ENCODE assay signal across 16 cellular contexts in genomic region chr22:37820350-37820749, GRCh38. TPM values are rescaled to one million over a fixed set of nuclear protein-coding genes. Genes with fewer than 3 reads are reported as not detected.
DNase-seq lines count a peak whose midpoint lies in the region; ATAC-seq and TF ChIP-seq lines count a peak whose summit lies in the region.
"Had no signal": no experiment of that assay in that cellular context is flagged by ENCODE, and none has a peak within 500 bp of the region (broad histone marks: within the 10 kb centered on the region; RNA-seq: fewer than 3 reads in every experiment).

No MANE protein-coding gene starts in this region.

- H3K4me1 ChIP-seq in GM23338 (ENCODE audit: insufficient read depth) = peaks cover 33% of the 10 kb centered on the region

- no peaks in the 10 kb centered on the region for H3K79me2 ChIP-seq in GM23338 (replicated peaks; ENCODE audit: insufficient read depth)

- BruUV-seq in Calu3 (replicated peaks; lab: Mats Ljungman, UMichigan) = no TSS peak

- ATAC-seq in GM23338 (no peak), memory B cell (ENCODE audit: low read depth) (no peak)
- no peak for ATAC-seq in natural killer cell treated with Interleukin-12 subunit alpha and Interleukin-12 subunit beta and Interleukin-15 and Interleukin-18, amount 100 ng/mL, for 72 hours

- peaks cover 9% of the 10 kb centered on the region for H3K4me1 Mint-ChIP-seq in Calu3 (ENCODE audit: low read depth, unreplicated experiment)
- peaks cover 43% of the 10 kb centered on the region for H3K4me1 Mint-ChIP-seq in GM23338
- peaks cover 15% of the 10 kb centered on the region for H3K4me1 Mint-ChIP-seq in memory B cell
- H3K4me1 Mint-ChIP-seq in progenitor cell of endocrine pancreas (ENCODE audit: low read depth) = peaks cover 11% of the 10 kb centered on the region
- H3K4me1 Mint-ChIP-seq in natural killer cell treated with Interleukin-12 subunit alpha and Interleukin-12 subunit beta and Interleukin-15 and Interleukin-18, amount 100 ng/mL, for 72 hours (ENCODE audit: low read depth in 2 of 2) = peaks cover 0 to 10% of the 10 kb centered on the region in 2 donors

- CTCF ChIA-PET in Calu3 (lab: Charles Lee) = no interaction called here

- H3K36me3 Mint-ChIP-seq in Calu3 (ENCODE audit: insufficient read depth, unreplicated experiment) (peaks cover 14% of the 10 kb centered on the region), GM23338 (ENCODE audit: low read depth) (peaks cover 4% of the 10 kb centered on the region; the same call in 2 of the 3 replicates), memory B cell (no peaks in the 10 kb centered on the region), progenitor cell of endocrine pancreas (ENCODE audit: insufficient read depth) (peaks cover 3% of the 10 kb centered on the region)
- no peaks in the 10 kb centered on the region for H3K36me3 Mint-ChIP-seq in natural killer cell treated with Interleukin-12 subunit alpha and Interleukin-12 subunit beta and Interleukin-15 and Interleukin-18, amount 100 ng/mL, for 72 hours
- H3K36me3 Mint-ChIP-seq: CD4-positive, CD25-positive, alpha-beta regulatory T cell had no signal

- H3K27ac ChIP-seq in GM23338 (ENCODE audit: low read depth) = no peak overlapping the region
- H3K27ac ChIP-seq: BLaER1 treated with 17β-estradiol and CSF1 and Interleukin-3, amounts not matched to agents 10 nM and 100 nM had no signal

- DNase-seq in Calu3 (no peak), GM23338 (ENCODE audit: low spot score) (no peak), memory B cell (ENCODE audit: low spot score in 2 of 2) (no peak), progenitor cell of endocrine pancreas (ENCODE audit: low spot score, unreplicated experiment) (no peak), A172 (ENCODE audit: low spot score) (no peak)
- no peak for DNase-seq in natural killer cell treated with Interleukin-12 subunit alpha and Interleukin-12 subunit beta and Interleukin-15 and Interleukin-18, amount 100 ng/mL, for 72 hours (ENCODE audit: low spot score)
- DNase-seq in stimulated activated CD4-positive, alpha-beta T cell treated with anti-CD3 and anti-CD28 coated beads, Interleukin-1b, Interleukin-23, amount 100 ng/mL, for 48 hours = no peak
- DNase-seq: CD4-positive, CD25-positive, alpha-beta regulatory T cell; DMS79 treated with DMSO at 0.1 percent for 48 hours; EL; GOT3; HCEC 1CT; HFFc6 had no signal

- H3K4me2 ChIP-seq in GM23338 = no peak overlapping the region
- H3K4me2 ChIP-seq: BLaER1 treated with 17β-estradiol and CSF1 and Interleukin-3, amounts not matched to agents 10 nM and 100 nM had no signal

- H3K4me3 ChIP-seq in GM23338 = no peak overlapping the region
- H3K4me3 ChIP-seq: BLaER1 treated with 17β-estradiol and CSF1 and Interleukin-3, amounts not matched to agents 10 nM and 100 nM had no signal

- peak overlapping the region; percentile 42 for H3K27ac Mint-ChIP-seq in Calu3 (ENCODE audit: unreplicated experiment)
- no peak overlapping the region for H3K27ac Mint-ChIP-seq in GM23338
- no peak overlapping the region for H3K27ac Mint-ChIP-seq in memory B cell
- peak overlapping the region; percentile 49 for H3K27ac Mint-ChIP-seq in progenitor cell of endocrine pancreas
- no peak overlapping the region for H3K27ac Mint-ChIP-seq in natural killer cell treated with Interleukin-12 subunit alpha and Interleukin-12 subunit beta and Interleukin-15 and Interleukin-18, amount 100 ng/mL, for 72 hours
- H3K27ac Mint-ChIP-seq: CD4-positive, CD25-positive, alpha-beta regulatory T cell; HFFc6 had no signal

- H3K36me3 ChIP-seq in GM23338 (ENCODE audit: insufficient read depth) = no peaks in the 10 kb centered on the region

- H3K4me3 Mint-ChIP-seq in Calu3 (ENCODE audit: low read depth, unreplicated experiment) (no peak overlapping the region), GM23338 (peak overlapping the region; percentile 20; the same call in 1 of the 3 replicates), memory B cell (peak overlapping the region; percentile 9), progenitor cell of endocrine pancreas (ENCODE audit: low read depth) (no peak overlapping the region)
- no peak overlapping the region for H3K4me3 Mint-ChIP-seq in natural killer cell treated with Interleukin-12 subunit alpha and Interleukin-12 subunit beta and Interleukin-15 and Interleukin-18, amount 100 ng/mL, for 72 hours
- H3K4me3 Mint-ChIP-seq: HFFc6 had no signal

- no peak overlapping the region for H2AFZ ChIP-seq in GM23338

- no peaks in the 10 kb centered on the region for H4K20me1 ChIP-seq in GM23338 (replicated peaks; ENCODE audit: insufficient read depth)

- H3K9me3 Mint-ChIP-seq in Calu3 (ENCODE audit: low read depth, unreplicated experiment) (no peaks in the 10 kb centered on the region), GM23338 (no peaks in the 10 kb centered on the region; the same call in 2 of the 3 replicates), memory B cell (no peaks in the 10 kb centered on the region), progenitor cell of endocrine pancreas (ENCODE audit: low read depth) (no peaks in the 10 kb centered on the region)
- no peaks in the 10 kb centered on the region for H3K9me3 Mint-ChIP-seq in natural killer cell treated with Interleukin-12 subunit alpha and Interleukin-12 subunit beta and Interleukin-15 and Interleukin-18, amount 100 ng/mL, for 72 hours
- H3K9me3 Mint-ChIP-seq: CD4-positive, CD25-positive, alpha-beta regulatory T cell; HFFc6 had no signal

- no peaks in the 10 kb centered on the region for H3K9me2 ChIP-seq in GM23338 (ENCODE audit: insufficient read depth)

- peaks cover 22% of the 10 kb centered on the region for H3F3A ChIP-seq in GM23338 (replicated peaks; ENCODE audit: low read depth)

- intact Hi-C loops in Calu3 (cut with micrococcal nuclease; ENCODE audit: unreplicated experiment) = no loop called here

- H3K27me3 ChIP-seq in GM23338 (ENCODE audit: insufficient read depth) = peaks cover 55% of the 10 kb centered on the region

- no peaks in the 10 kb centered on the region for H3K27me3 Mint-ChIP-seq in Calu3 (ENCODE audit: unreplicated experiment)
- peaks cover 52% of the 10 kb centered on the region for H3K27me3 Mint-ChIP-seq in GM23338 (ENCODE audit: insufficient read depth, low read depth, poor library complexity)
- peaks cover 19% of the 10 kb centered on the region for H3K27me3 Mint-ChIP-seq in memory B cell
- peaks cover 45% of the 10 kb centered on the region for H3K27me3 Mint-ChIP-seq in progenitor cell of endocrine pancreas
- H3K27me3 Mint-ChIP-seq in natural killer cell treated with Interleukin-12 subunit alpha and Interleukin-12 subunit beta and Interleukin-15 and Interleukin-18, amount 100 ng/mL, for 72 hours = peaks cover 8 to 21% of the 10 kb centered on the region in 2 donors

- TF ChIP-seq CTCF in Calu3 (IDR thresholded peaks at IDR 0.05; ENCODE audit: unreplicated experiment) (no peak), GM23338 (conservative IDR thresholded peaks at IDR 0.05; ENCODE audit: low read depth in 2 of 2) (no peak), progenitor cell of endocrine pancreas (IDR thresholded peaks at IDR 0.05; ENCODE audit: unreplicated experiment) (no peak)

TF ChIP-seq in GM23338, 12 proteins besides CTCF, POLR2A, EP300 and RAD21 (continues in another document):
- TF ChIP-seq EZH2phosphoT487 (IDR thresholded peaks at IDR 0.05; ENCODE audit: unreplicated experiment) = no peak
- no peak for TF ChIP-seq NANOG (IDR thresholded peaks at IDR 0.05; ENCODE audit: borderline replicate concordance)
- TF ChIP-seq POLR2AphosphoS5 (IDR thresholded peaks at IDR 0.05; ENCODE audit: low read depth) = no peak
- no peak for TF ChIP-seq EZH2 (IDR thresholded peaks at IDR 0.05; ENCODE audit: low read depth, unreplicated experiment)

RNA-seq across cellular contexts. Expression of gene GALR3, which starts 2.8 kb away (rescaled TPM):
- total RNA-seq in Calu3 (2022) (0.31 TPM in 1 of 2 replicates, not detected in the other), progenitor cell of endocrine pancreas (0.41 and 0.87 TPM in 2 replicates)
- total RNA-seq in GM23338 (2014; rRNA removed; shearing (Covaris generic)) = 0.23 and 0.63 TPM in 2 replicates
- 0.36 TPM in 1 of 2 replicates, not detected in the other for polyA plus RNA-seq in GM23338 (2016; fragmentation: Nextera tagmentation; extraction: Ambion mirVana)
- not detected in 2 replicates for total RNA-seq in A172 (2014; rRNA removed; shearing (Covaris generic))
- not detected for total RNA-seq in natural killer cell treated with Interleukin-12 subunit alpha and Interleukin-12 subunit beta and Interleukin-15 and Interleukin-18, amount 100 ng/mL, for 72 hours
- total RNA-seq: A673; CD4-positive, CD25-positive, alpha-beta regulatory T cell; HFFc6; HT1080 had no signal
- polyA plus RNA-seq: CD4-positive, CD25-positive, alpha-beta regulatory T cell had no signal

RNA-seq across cellular contexts. Expression of gene GCAT, which starts 12.6 kb away (rescaled TPM):
- total RNA-seq in Calu3 (2022) = 22.7 and 29.9 TPM in 2 replicates
- 61.3 and 87.3 TPM in 2 replicates for total RNA-seq in GM23338 (2014; rRNA removed; shearing (Covaris generic))
- polyA plus RNA-seq in GM23338 (2016; fragmentation: Nextera tagmentation; extraction: Ambion mirVana) = 36.8 and 39.1 TPM in 2 replicates
- total RNA-seq in progenitor cell of endocrine pancreas = 20.2 and 28.1 TPM in 2 replicates
- 8.8 and 11.4 TPM in 2 replicates for total RNA-seq in A172 (2014; rRNA removed; shearing (Covaris generic))
- total RNA-seq in natural killer cell treated with Interleukin-12 subunit alpha and Interleukin-12 subunit beta and Interleukin-15 and Interleukin-18, amount 100 ng/mL, for 72 hours = 10 to 100 TPM; 11.5 to 12.3 TPM

RNA-seq across cellular contexts. Expression of gene ANKRD54, which starts 23.8 kb away (rescaled TPM):
- total RNA-seq in Calu3 (2022) (23.9 and 27.1 TPM in 2 replicates), progenitor cell of endocrine pancreas (23.7 and 24.2 TPM in 2 replicates)
- total RNA-seq in GM23338 (2014; rRNA removed; shearing (Covaris generic)) = 13.0 and 13.6 TPM in 2 replicates
- 14.0 and 14.1 TPM in 2 replicates for polyA plus RNA-seq in GM23338 (2016; fragmentation: Nextera tagmentation; extraction: Ambion mirVana)
- total RNA-seq in A172 (2014; rRNA removed; shearing (Covaris generic)) = 22.4 and 30.5 TPM in 2 replicates
- 10 to 100 TPM; 23.2 to 42.2 TPM for total RNA-seq in natural killer cell treated with Interleukin-12 subunit alpha and Interleukin-12 subunit beta and Interleukin-15 and Interleukin-18, amount 100 ng/mL, for 72 hours

RNA-seq across cellular contexts. Expression of gene EIF3L, which starts 28.9 kb away (rescaled TPM):
- total RNA-seq in Calu3 (2022) (287 and 402 TPM in 2 replicates), progenitor cell of endocrine pancreas (725 and 736 TPM in 2 replicates)
- total RNA-seq in GM23338 (2014; rRNA removed; shearing (Covaris generic)) = 420 and 459 TPM in 2 replicates
- polyA plus RNA-seq in GM23338 (2016; fragmentation: Nextera tagmentation; extraction: Ambion mirVana) = 430 and 466 TPM in 2 replicates
- 161 and 170 TPM in 2 replicates for total RNA-seq in A172 (2014; rRNA removed; shearing (Covaris generic))
- 100 to 1,000 TPM; 271 to 340 TPM for total RNA-seq in natural killer cell treated with Interleukin-12 subunit alpha and Interleukin-12 subunit beta and Interleukin-15 and Interleukin-18, amount 100 ng/mL, for 72 hours

Comparison
In these comparisons a context has a peak if more than half of its experiments do, and no peak if none do; other contexts are left out.
1. H3K27ac Mint-ChIP-seq: peak in Calu3 (single experiment) and progenitor cell of endocrine pancreas (single experiment); none in GM23338 (single experiment), memory B cell (single experiment) and natural killer cell treated with Interleukin-12 subunit alpha and Interleukin-12 subunit beta and Interleukin-15 and Interleukin-18, amount 100 ng/mL, for 72 hours (0 of 2).
2. H3K4me3 Mint-ChIP-seq: peak in GM23338 (single experiment) and memory B cell (single experiment); none in Calu3 (single experiment), progenitor cell of endocrine pancreas (single experiment) and natural killer cell treated with Interleukin-12 subunit alpha and Interleukin-12 subunit beta and Interleukin-15 and Interleukin-18, amount 100 ng/mL, for 72 hours (single experiment).